ENCODE assay signal across 8 cellular contexts in genomic region chr9:27528886-27529315, GRCh38. TPM values are rescaled to one million over a fixed set of nuclear protein-coding genes. Genes with fewer than 3 reads are reported as not detected.
DNase-seq lines count a peak whose midpoint lies in the region; ATAC-seq, FAIRE-seq and TF ChIP-seq lines count a peak whose summit lies in the region.

No MANE protein-coding gene starts in this region.

- intact Hi-C loops in adrenal gland (cut with DNase I) = loop anchor here in 1 of 2 donors (5.0 kb wide), 2 partner anchors 67 to 192 kb away; no protein-coding TSS in a partner anchor
- intact Hi-C loops in right cardiac atrium (cut with DNase I) = loop anchor here in 3 of 4 donors (5.0 to 10.0 kb wide), 2 partner anchors 194 to 197 kb away; no protein-coding TSS in a partner anchor

- TF ChIP-seq POLR2A in adrenal gland (IDR thresholded peaks at IDR 0.05) = no peak

- H3K27me3 ChIP-seq in RWPE2 (ENCODE audit: insufficient read depth, poor library complexity, severe bottlenecking) (no peaks in the 10 kb centered on the region), adrenal gland (no peaks in the 10 kb centered on the region), right cardiac atrium (ENCODE audit: control insufficient read depth, insufficient read depth) (no peaks in the 10 kb centered on the region)

- peak; percentile 68 for FAIRE-seq in GM18507 (lab: Jason Lieb, UNC)

- H3K27ac ChIP-seq in RWPE2 (ENCODE audit: poor library complexity, severe bottlenecking) (peak overlapping the region; percentile 99), adrenal gland (peak overlapping the region in 3 of 5 donors; percentile 69 to 86 (median 80)), right cardiac atrium (ENCODE audit: low read length) (no peak overlapping the region)

- peaks cover 56% of the 10 kb centered on the region for H3K4me1 ChIP-seq in RWPE2 (ENCODE audit: insufficient read depth, poor library complexity, severe bottlenecking)
- peaks cover 0 to 11% of the 10 kb centered on the region in 2 donors for H3K4me1 ChIP-seq in adrenal gland (replicated peaks in 1 of 2)
- peaks cover 2% of the 10 kb centered on the region for H3K4me1 ChIP-seq in right cardiac atrium (ENCODE audit: control insufficient read depth, insufficient read depth, low read length)

- H3K36me3 ChIP-seq in RWPE2 (ENCODE audit: low read depth) = peaks cover 9% of the 10 kb centered on the region
- no peaks in the 10 kb centered on the region for H3K36me3 ChIP-seq in adrenal gland (replicated peaks in 1 of 2)

- peak overlapping the region; percentile 60 for H3K4me3 ChIP-seq in RWPE2 (ENCODE audit: severe bottlenecking)
- H3K4me3 ChIP-seq in adrenal gland = peak overlapping the region; percentile 45 to 90 (median 64)
- peak overlapping the region; percentile 71 for H3K4me3 ChIP-seq in right cardiac atrium (ENCODE audit: low read length)

- no peak for TF ChIP-seq CTCF in RWPE2 (IDR thresholded peaks at IDR 0.05; ENCODE audit: poor library complexity, severe bottlenecking)
- TF ChIP-seq CTCF in adrenal gland (IDR thresholded peaks at IDR 0.05) = no peak

- 0 to 1% (median 0%) methylated on average over 3 to 25 of the region's 25 CpGs for WGBS in adrenal gland, 4 donors
- WGBS in right cardiac atrium = under 1% methylated on average over 25 of the region's 25 CpGs

- DNase-seq in GM18507 (ENCODE audit: extremely low spot score, insufficient read length, low read depth) (peak; percentile 35), RWPE2 (ENCODE audit: low spot score) (peak; percentile 82), adrenal gland (peak; percentile 43 to 64 (median 48)), right cardiac atrium (peak; percentile 41 to 77 (median 75)), putamen (ENCODE audit: low spot score) (peak; percentile 54), NCI-H446 treated with DMSO at 0.1 percent for 48 hours (lab: John Stamatoyannopoulos, UW) (no peak), COLO829 (ENCODE audit: low spot score) (no peak)

- peak; percentile 40 for ATAC-seq in HG02763 (IDR thresholded peaks at IDR 0.05; ENCODE audit: unreplicated experiment)
- peak; percentile 59 for ATAC-seq in RWPE2 (ENCODE audit: low read depth)
- ATAC-seq in right cardiac atrium = peak; percentile 72 to 77

- H3K9me3 ChIP-seq in RWPE2 (ENCODE audit: severe bottlenecking) (no peaks in the 10 kb centered on the region), adrenal gland (replicated peaks in 1 of 3) (no peaks in the 10 kb centered on the region), right cardiac atrium (ENCODE audit: control insufficient read depth, low read length) (no peaks in the 10 kb centered on the region)

RNA-seq across cellular contexts. Expression of gene MOB3B, which starts 0.7 kb away (rescaled TPM):
- 1 to 10 TPM; 1.4 to 7.0 (median 3.4) TPM for total RNA-seq in adrenal gland
- 1 to 10 TPM; 1.3 to 9.0 (median 1.8) TPM for polyA plus RNA-seq in adrenal gland
- total RNA-seq in right cardiac atrium = 1 to 10 TPM; 1.6 to 2.2 (median 2.1) TPM
- 1.1 TPM for polyA plus RNA-seq in right cardiac atrium

RNA-seq across cellular contexts. Expression of gene IFNK, which starts 4.8 kb away (rescaled TPM):
- total RNA-seq in adrenal gland (not detected), right cardiac atrium (not detected)
- polyA plus RNA-seq in adrenal gland (not detected), right cardiac atrium (not detected)

RNA-seq across cellular contexts. Expression of gene C9orf72, which starts 44.4 kb away (rescaled TPM):
- total RNA-seq in adrenal gland (10 to 100 TPM in 6 of 8 donors, 1 to 10 TPM in 2; 6.2 to 31.7 (median 14.6) TPM), right cardiac atrium (10 to 100 TPM; 12.9 to 17.4 (median 15.9) TPM)
- polyA plus RNA-seq in adrenal gland (10 to 100 TPM; 10.7 to 22.7 (median 16.2) TPM), right cardiac atrium (10.0 TPM)

Comparison
In these comparisons a context has a peak if more than half of its experiments do, and no peak if none do; other contexts are left out.
1. DNase-seq: peak in GM18507 (single experiment), RWPE2 (single experiment), adrenal gland (7 of 7), right cardiac atrium (3 of 3) and putamen (single experiment); none in NCI-H446 treated with DMSO at 0.1 percent for 48 hours (single experiment) and COLO829 (single experiment).
2. Peak in every context shown above with its lines, with median percentiles within 50 percentile points of each other: ATAC-seq and H3K4me3 ChIP-seq.